25 cellular contexts compared by ENCODE assay signal in the genomic region with DNA sequence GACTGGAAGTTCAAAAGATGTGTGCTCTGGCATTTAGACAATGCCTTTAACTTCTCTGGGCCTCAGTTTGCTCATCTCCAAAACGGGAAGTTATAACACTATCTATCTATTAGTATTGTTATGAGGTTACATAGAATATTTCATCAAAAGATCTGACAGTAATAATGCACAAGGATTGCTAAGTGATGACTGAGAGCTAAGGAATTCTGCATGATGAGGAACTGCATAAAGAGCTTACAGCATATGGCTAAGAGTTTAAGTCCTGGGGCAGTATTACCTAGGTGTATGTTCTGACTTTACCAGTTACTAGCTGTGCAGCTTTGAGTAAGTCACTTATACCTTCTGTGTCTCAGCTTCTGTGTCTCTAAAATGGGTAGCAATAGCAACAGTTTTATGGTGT.
DNase-seq lines count a peak whose midpoint lies in the region; ATAC-seq and TF ChIP-seq lines count a peak whose summit lies in the region.
"Had no signal": no experiment of that assay in that cellular context is flagged by ENCODE, and none has a peak within 500 bp of the region (broad histone marks: within the 10 kb centered on the region; RNA-seq: fewer than 3 reads in every experiment).

No MANE protein-coding gene starts in this region.

- BruUV-seq in MCF 10A (replicated peaks; lab: Mats Ljungman, UMichigan): no TSS peak

- CTCF ChIA-PET in MCF 10A (lab: Yijun Ruan, JAX): interaction anchor here (0.6 to 1.2 kb wide), 4 partner anchors 14 to 958 kb away, joined by 3 to 4 read pairs (median 4); no protein-coding TSS in a partner anchor
- CTCF ChIA-PET in activated CD8-positive, alpha-beta memory T cell treated with anti-CD3 and anti-CD28 coated beads, Interleukin-2, amount 10 ng/mL, durations not matched to agents 7 days and 5 days (lab: Charles Lee): no interaction called here

- H3K4me3 Mint-ChIP-seq in MCF 10A (ENCODE audit: unreplicated experiment) (no peak overlapping the region), mesothelial cell of epicardium (no peak overlapping the region)
- no peak overlapping the region for H3K4me3 Mint-ChIP-seq in activated CD8-positive, alpha-beta memory T cell treated with anti-CD3 and anti-CD28 coated beads, Interleukin-2, amount 10 ng/mL, durations not matched to agents 7 days and 5 days
- H3K4me3 Mint-ChIP-seq: activated CD4-positive, alpha-beta T cell treated with anti-CD3 and anti-CD28 coated beads for 36 hours; CD4-positive, alpha-beta T cell; natural killer cell; stimulated activated effector memory CD8-positive, alpha-beta T cell treated with anti-CD3 and anti-CD28 coated beads, Interleukin-12 subunit alpha, Interleukin-12 subunit beta, amount 100 ng/mL, for 72 hours had no signal

- no peaks in the 10 kb centered on the region for H3K9me3 ChIP-seq in breast epithelium
- H3K9me3 ChIP-seq: esophagus muscularis mucosa, HAP-1, MG63, spleen, tibial artery had no signal

- ATAC-seq in activated CD8-positive, alpha-beta memory T cell treated with anti-CD3 and anti-CD28 coated beads, Interleukin-2, amount 10 ng/mL, durations not matched to agents 7 days and 5 days: no peak
- ATAC-seq in HG03571 (IDR thresholded peaks at IDR 0.05; ENCODE audit: unreplicated experiment): no peak
- ATAC-seq: activated CD4-positive, alpha-beta T cell treated with anti-CD3 and anti-CD28 coated beads for 36 hours; natural killer cell; stimulated activated effector memory CD8-positive, alpha-beta T cell treated with anti-CD3 and anti-CD28 coated beads, Interleukin-12 subunit alpha, Interleukin-12 subunit beta, amount 100 ng/mL, for 72 hours had no signal

- H3K9me3 Mint-ChIP-seq in MCF 10A (ENCODE audit: unreplicated experiment) (no peaks in the 10 kb centered on the region), mesothelial cell of epicardium (no peaks in the 10 kb centered on the region)
- no peaks in the 10 kb centered on the region for H3K9me3 Mint-ChIP-seq in activated CD8-positive, alpha-beta memory T cell treated with anti-CD3 and anti-CD28 coated beads, Interleukin-2, amount 10 ng/mL, durations not matched to agents 7 days and 5 days (ENCODE audit: low read depth)
- H3K9me3 Mint-ChIP-seq: CD4-positive, alpha-beta T cell; natural killer cell; stimulated activated effector memory CD8-positive, alpha-beta T cell treated with anti-CD3 and anti-CD28 coated beads, Interleukin-12 subunit alpha, Interleukin-12 subunit beta, amount 100 ng/mL, for 72 hours had no signal

- H3K27ac ChIP-seq in breast epithelium: no peak overlapping the region
- H3K27ac ChIP-seq: esophagus muscularis mucosa, spleen, tibial artery had no signal

- TF ChIP-seq POLR2A in breast epithelium (IDR thresholded peaks at IDR 0.05): no peak

- H3K36me3 Mint-ChIP-seq in MCF 10A (ENCODE audit: insufficient read depth, unreplicated experiment) (no peaks in the 10 kb centered on the region), mesothelial cell of epicardium (no peaks in the 10 kb centered on the region)
- H3K36me3 Mint-ChIP-seq in activated CD8-positive, alpha-beta memory T cell treated with anti-CD3 and anti-CD28 coated beads, Interleukin-2, amount 10 ng/mL, durations not matched to agents 7 days and 5 days: no peaks in the 10 kb centered on the region
- H3K36me3 Mint-ChIP-seq: natural killer cell; stimulated activated effector memory CD8-positive, alpha-beta T cell treated with anti-CD3 and anti-CD28 coated beads, Interleukin-12 subunit alpha, Interleukin-12 subunit beta, amount 100 ng/mL, for 72 hours had no signal

- no peaks in the 10 kb centered on the region for H3K4me1 ChIP-seq in breast epithelium
- H3K4me1 ChIP-seq: esophagus muscularis mucosa, HAP-1, spleen, tibial artery had no signal

- H3K36me3 ChIP-seq in breast epithelium: no peaks in the 10 kb centered on the region
- H3K36me3 ChIP-seq: esophagus muscularis mucosa, HAP-1, MG63, spleen, tibial artery had no signal

- no peak for TF ChIP-seq CTCF in MCF 10A (IDR thresholded peaks at IDR 0.05; ENCODE audit: unreplicated experiment)
- no peak for TF ChIP-seq CTCF in breast epithelium (IDR thresholded peaks at IDR 0.05)
- no peak for TF ChIP-seq CTCF in fibroblast of the aortic adventitia (IDR thresholded peaks at IDR 0.05; ENCODE audit: insufficient read depth, low read length)
- no peak for TF ChIP-seq CTCF in mesothelial cell of epicardium (IDR thresholded peaks at IDR 0.05; ENCODE audit: unreplicated experiment)

- peak; percentile 42 for DNase-seq in MCF 10A (ENCODE audit: unreplicated experiment)
- DNase-seq in breast epithelium (ENCODE audit: low spot score in 2 of 2): no peak
- DNase-seq in SW480 (ENCODE audit: low spot score): peak; percentile 4
- DNase-seq in fibroblast of the aortic adventitia (ENCODE audit: low read depth): peak; percentile 25
- DNase-seq in mesothelial cell of epicardium (ENCODE audit: low spot score in 2 of 2, unreplicated experiment in 2 of 2): no peak
- DNase-seq in GM19240 (ENCODE audit: insufficient read length, low spot score): no peak
- no peak for DNase-seq in activated CD8-positive, alpha-beta memory T cell treated with anti-CD3 and anti-CD28 coated beads, Interleukin-2, amount 10 ng/mL, durations not matched to agents 7 days and 5 days
- DNase-seq: activated CD4-positive, alpha-beta T cell treated with anti-CD3 and anti-CD28 coated beads for 36 hours; activated CD8-positive, alpha-beta memory T cell treated with anti-CD3 and anti-CD28 coated beads, Interleukin-2, amount 50 U/mL, for 4 hours; activated gamma-delta T cell; aorta; CD4-positive, alpha-beta T cell; DMS79 treated with DMSO at 0.1 percent for 48 hours; head of caudate nucleus; MG63; natural killer cell; NCI-H2029; NCI-H524; spleen; T1000; tibial artery had no signal

- no peak overlapping the region for H3K4me3 ChIP-seq in breast epithelium
- no peak overlapping the region for H3K4me3 ChIP-seq in fibroblast of the aortic adventitia (ENCODE audit: low read depth, low read length)
- H3K4me3 ChIP-seq: esophagus muscularis mucosa, HAP-1, MG63, spleen, tibial artery had no signal

- H3K27me3 ChIP-seq in breast epithelium: no peaks in the 10 kb centered on the region
- H3K27me3 ChIP-seq: esophagus muscularis mucosa, tibial artery had no signal

- intact Hi-C loops in MCF 10A (cut with micrococcal nuclease) (no loop called here), breast epithelium (cut with DNase I; ENCODE audit: low total_unique reads) (no loop called here)

- POLR2A ChIA-PET in MCF 10A (lab: Yijun Ruan, JAX): no interaction called here

- H3K27me3 Mint-ChIP-seq in MCF 10A (ENCODE audit: insufficient read depth, unreplicated experiment) (no peaks in the 10 kb centered on the region), mesothelial cell of epicardium (ENCODE audit: low read depth) (no peaks in the 10 kb centered on the region)
- peaks cover 40% of the 10 kb centered on the region for H3K27me3 Mint-ChIP-seq in activated CD8-positive, alpha-beta memory T cell treated with anti-CD3 and anti-CD28 coated beads, Interleukin-2, amount 10 ng/mL, durations not matched to agents 7 days and 5 days

- H3K4me1 Mint-ChIP-seq in MCF 10A (ENCODE audit: insufficient read depth, unreplicated experiment) (peaks cover 11% of the 10 kb centered on the region), mesothelial cell of epicardium (peaks cover 2% of the 10 kb centered on the region)
- peaks cover 14% of the 10 kb centered on the region for H3K4me1 Mint-ChIP-seq in activated CD8-positive, alpha-beta memory T cell treated with anti-CD3 and anti-CD28 coated beads, Interleukin-2, amount 10 ng/mL, durations not matched to agents 7 days and 5 days
- H3K4me1 Mint-ChIP-seq: natural killer cell had no signal

- H3K27ac Mint-ChIP-seq in MCF 10A (ENCODE audit: low read depth, unreplicated experiment): no peak overlapping the region
- H3K27ac Mint-ChIP-seq in mesothelial cell of epicardium: no peak overlapping the region
- H3K27ac Mint-ChIP-seq in activated CD8-positive, alpha-beta memory T cell treated with anti-CD3 and anti-CD28 coated beads, Interleukin-2, amount 10 ng/mL, durations not matched to agents 7 days and 5 days: no peak overlapping the region
- H3K27ac Mint-ChIP-seq: activated CD4-positive, alpha-beta T cell treated with anti-CD3 and anti-CD28 coated beads for 36 hours; CD4-positive, alpha-beta T cell; natural killer cell; stimulated activated effector memory CD8-positive, alpha-beta T cell treated with anti-CD3 and anti-CD28 coated beads, Interleukin-12 subunit alpha, Interleukin-12 subunit beta, amount 100 ng/mL, for 72 hours had no signal

Comparison
In these comparisons a context has a peak if more than half of its experiments do, and no peak if none do; other contexts are left out.
1. DNase-seq: peak in MCF 10A (single experiment), SW480 (single experiment) and fibroblast of the aortic adventitia (single experiment); none in breast epithelium (0 of 2), mesothelial cell of epicardium (0 of 2), GM19240 (single experiment) and activated CD8-positive, alpha-beta memory T cell treated with anti-CD3 and anti-CD28 coated beads, Interleukin-2, amount 10 ng/mL, durations not matched to agents 7 days and 5 days (single experiment).